ENCODE assay signal across 16 cellular contexts in the genomic region with DNA sequence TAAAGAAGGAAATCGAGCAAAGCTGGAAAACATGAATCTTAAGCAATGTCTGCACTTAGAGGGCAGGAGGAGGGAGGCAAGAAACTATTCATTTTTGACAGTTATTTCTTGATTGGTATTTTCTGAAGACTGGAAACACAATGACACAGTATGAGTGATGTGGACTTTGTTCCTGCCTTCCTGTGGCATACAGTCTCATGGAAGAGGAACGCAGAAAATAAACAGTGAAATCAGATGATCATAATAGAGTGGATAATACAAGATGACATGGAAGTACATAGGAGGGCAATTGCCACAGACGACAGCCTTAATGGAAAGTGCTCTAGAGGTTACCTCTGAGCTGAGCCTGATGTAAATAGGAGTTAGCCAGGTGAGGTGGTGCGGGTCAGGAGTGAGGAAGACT.
DNase-seq lines count a peak whose midpoint lies in the region; ATAC-seq, FAIRE-seq and TF ChIP-seq lines count a peak whose summit lies in the region.
"Had no signal": no experiment of that assay in that cellular context is flagged by ENCODE, and none has a peak within 500 bp of the region (broad histone marks: within the 10 kb centered on the region; RNA-seq: fewer than 3 reads in every experiment).

No MANE protein-coding gene starts in this region.

- H4K20me1 ChIP-seq in PC-3 (ENCODE audit: low read length) = no peaks in the 10 kb centered on the region

- DNase-seq in PC-3 (peak; percentile 83), colonic mucosa (no peak), urothelium cell line (ENCODE audit: low spot score) (no peak), NCI-H345 (lab: John Stamatoyannopoulos, UW) (no peak), NCI-H2227 (lab: John Stamatoyannopoulos, UW; ENCODE audit: unreplicated experiment) (no peak)
- DNase-seq in activated effector memory CD4-positive, alpha-beta T cell treated with Interleukin-2 at 50 U/mL for 16 hours = no peak
- DNase-seq: DMS79 treated with DMSO at 0.1 percent for 48 hours, NCI-H1092 treated with DMSO at 0.1 percent for 48 hours, NCI-H146, NCI-H2081, NCI-H2171 treated with DMSO at 0.1 percent for 48 hours, SHP77 had no signal

- peaks cover 3% of the 10 kb centered on the region; the same call in 1 of the 2 replicates for H3K79me2 ChIP-seq in PC-3 (ENCODE audit: low read length)

- intact Hi-C loops in PC-3 (cut with micrococcal nuclease) (no loop called here), colonic mucosa (cut with DNase I) (no loop called here)

- no peaks in the 10 kb centered on the region for H3K9me2 ChIP-seq in PC-3 (replicated peaks; ENCODE audit: low read length)

- H3K9ac ChIP-seq in PC-3 (ENCODE audit: low read length) = peak overlapping the region; percentile 51
- no peak overlapping the region for H3K9ac ChIP-seq in colonic mucosa (ENCODE audit: low read depth in 2 of 2, low read length in 2 of 2)
- H3K9ac ChIP-seq in mucosa of stomach (ENCODE audit: low read length) = peak overlapping the region; percentile 19

- H3K9me3 ChIP-seq in PC-3 (ENCODE audit: low read length) (no peaks in the 10 kb centered on the region), colonic mucosa (no peaks in the 10 kb centered on the region), mucosa of stomach (ENCODE audit: control insufficient read depth, low read length) (no peaks in the 10 kb centered on the region)
- H3K9me3 ChIP-seq: HAP-1 had no signal

- peak overlapping the region; percentile 87 for H3K27ac ChIP-seq in PC-3 (ENCODE audit: low read length)
- H3K27ac ChIP-seq in colonic mucosa = peak overlapping the region; percentile 17

- H3K36me3 ChIP-seq in PC-3 (ENCODE audit: low read depth, low read length) = no peaks in the 10 kb centered on the region
- H3K36me3 ChIP-seq in colonic mucosa = no peaks in the 10 kb centered on the region
- H3K36me3 ChIP-seq in mucosa of stomach (ENCODE audit: control insufficient read depth, insufficient read depth, low read length) = no peaks in the 10 kb centered on the region
- H3K36me3 ChIP-seq: HAP-1 had no signal

- H3K27me3 ChIP-seq in PC-3 (ENCODE audit: low read length) = no peaks in the 10 kb centered on the region
- no peaks in the 10 kb centered on the region for H3K27me3 ChIP-seq in colonic mucosa
- H3K27me3 ChIP-seq in mucosa of stomach (ENCODE audit: control insufficient read depth, insufficient read depth, low read length) = no peaks in the 10 kb centered on the region

- TF ChIP-seq CTCF in PC-3 (conservative IDR thresholded peaks at IDR 0.05; ENCODE audit: low read depth, low read length) (no peak), colonic mucosa (IDR thresholded peaks at IDR 0.05) (no peak)

- H3K4me2 ChIP-seq in PC-3 (ENCODE audit: low read length) = peak overlapping the region; percentile 54

- peaks cover 5% of the 10 kb centered on the region for H3F3A ChIP-seq in PC-3 (ENCODE audit: low read length, unreplicated experiment)

- POLR2A ChIA-PET in PC-3 (lab: Charles Lee; ENCODE audit: unreplicated experiment) = no interaction called here

- H3K4me3 ChIP-seq in PC-3 (ENCODE audit: low read length) = peak overlapping the region; percentile 2
- H3K4me3 ChIP-seq in colonic mucosa = no peak overlapping the region
- no peak overlapping the region for H3K4me3 ChIP-seq in mucosa of stomach (ENCODE audit: low read length)
- H3K4me3 ChIP-seq: HAP-1, K562 had no signal

- FAIRE-seq in urothelium cell line (lab: Jason Lieb, UNC) = peak; percentile 35
- FAIRE-seq: K562 had no signal

- CTCF ChIA-PET in PC-3 (lab: Charles Lee) = no interaction called here

- ATAC-seq in PC-3 = peak; percentile 31
- ATAC-seq: K562, SK-N-SH treated with all-trans-retinoic acid at 6 μM for 48 hours had no signal

- no peak overlapping the region for H2AFZ ChIP-seq in PC-3 (ENCODE audit: low read length)

- H3K4me1 ChIP-seq in PC-3 (ENCODE audit: insufficient read depth, low read length) (peaks cover 58% of the 10 kb centered on the region), colonic mucosa (peaks cover 4% of the 10 kb centered on the region), mucosa of stomach (ENCODE audit: control insufficient read depth, insufficient read depth, low read length) (peaks cover 54% of the 10 kb centered on the region)

- BruUV-seq in PC-3 (replicated peaks; lab: Mats Ljungman, UMichigan) = no TSS peak

Comparison
In these comparisons a context has a peak if more than half of its experiments do, and no peak if none do; other contexts are left out.
1. H3K9ac ChIP-seq: peak in PC-3 (single experiment) and mucosa of stomach (single experiment); none in colonic mucosa (0 of 2).